In the genomic region with DNA sequence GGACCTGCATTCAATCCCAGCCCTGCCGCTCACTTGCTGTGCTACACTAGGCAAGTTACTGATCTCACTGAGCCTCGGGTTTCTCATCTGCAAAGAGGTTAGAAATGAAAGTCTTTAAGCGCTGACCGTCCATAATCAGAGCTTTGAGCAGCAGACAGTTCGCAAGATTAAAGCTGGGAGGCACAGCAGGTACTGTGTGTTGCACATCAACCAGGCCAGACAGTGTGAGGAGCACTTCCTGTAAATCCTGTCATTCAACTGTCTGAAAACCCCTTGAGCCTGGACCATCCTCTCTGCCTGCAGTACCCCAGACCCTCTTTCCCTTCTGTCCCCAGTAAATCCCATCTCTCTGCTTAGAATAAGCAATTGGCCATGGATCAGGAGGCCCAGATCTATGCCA, we compare ENCODE assay signal across 19 cellular contexts. TPM values are rescaled to one million over a fixed set of nuclear protein-coding genes. Genes with fewer than 3 reads are reported as not detected.
"Had no signal": no experiment of that assay in that cellular context is flagged by ENCODE, and none has a peak within 500 bp of the region (broad histone marks: within the 10 kb centered on the region; RNA-seq: fewer than 3 reads in every experiment).

No MANE protein-coding gene starts in this region.

- H3K4me3 ChIP-seq: breast epithelium had no signal

- H3K4me1 Mint-ChIP-seq: activated CD4-positive, alpha-beta T cell treated with anti-CD3 and anti-CD28 coated beads for 36 hours; activated naive CD4-positive, alpha-beta T cell treated with anti-CD3 and anti-CD28 coated beads, Interleukin-2, amount 50 U/mL, for 24 hours; central memory CD8-positive, alpha-beta T cell; T-helper 17 cell had no signal

- H3K4me1 ChIP-seq: breast epithelium had no signal

- DNase-seq: activated CD4-positive, alpha-beta T cell treated with anti-CD3 and anti-CD28 coated beads for 36 hours; activated CD4-positive, alpha-beta T cell treated with anti-CD3 and anti-CD28 coated beads, Interleukin-2, amount 50 U/mL, for 1 hour; activated CD8-positive, alpha-beta memory T cell treated with anti-CD3 and anti-CD28 coated beads, Interleukin-2, amount 50 U/mL, for 4 hours; activated CD8-positive, alpha-beta T cell treated with anti-CD3 and anti-CD28 coated beads for 36 hours; activated naive CD4-positive, alpha-beta T cell; activated T-cell treated with anti-CD3 and anti-CD28 coated beads, Interleukin-2, amount 50 U/mL, for 72 hours; MM.1S; NCI-H1105; NCI-H1436; NCI-H187; NCI-H2081; SIG-M5; T-helper 17 cell; T-helper 9 cell had no signal

- ATAC-seq: activated CD4-positive, alpha-beta T cell treated with anti-CD3 and anti-CD28 coated beads for 36 hours; activated CD8-positive, alpha-beta T cell treated with anti-CD3 and anti-CD28 coated beads for 36 hours; activated T-cell treated with anti-CD3 and anti-CD28 coated beads, Interleukin-2, amount 50 U/mL, for 72 hours; T-helper 17 cell had no signal

- H3K36me3 ChIP-seq: breast epithelium had no signal

- H3K27me3 Mint-ChIP-seq: activated CD4-positive, alpha-beta T cell treated with anti-CD3 and anti-CD28 coated beads for 36 hours; activated naive CD4-positive, alpha-beta T cell treated with anti-CD3 and anti-CD28 coated beads, Interleukin-2, amount 50 U/mL, for 24 hours had no signal

- H3K27ac Mint-ChIP-seq: activated CD4-positive, alpha-beta T cell treated with anti-CD3 and anti-CD28 coated beads for 36 hours; activated CD8-positive, alpha-beta T cell treated with anti-CD3 and anti-CD28 coated beads for 36 hours; activated naive CD4-positive, alpha-beta T cell treated with anti-CD3 and anti-CD28 coated beads, Interleukin-2, amount 50 U/mL, for 24 hours; activated T-cell treated with anti-CD3 and anti-CD28 coated beads, Interleukin-2, amount 50 U/mL, for 72 hours; activated T-helper 2 cell treated with anti-CD3 and anti-CD28 coated beads, Interferon-gamma antibody, Interleukin-2, Interleukin-4, amounts not matched to agents 10 μg/mL and 5 μg/mL and 100 μg/mL, durations not matched to agents 14 hours and 24 hours and 36 hours; T-helper 17 cell had no signal

- H3K27ac ChIP-seq: breast epithelium had no signal

- H3K27me3 ChIP-seq: breast epithelium had no signal

- H3K9me3 ChIP-seq: breast epithelium had no signal

- H3K36me3 Mint-ChIP-seq: activated naive CD4-positive, alpha-beta T cell treated with anti-CD3 and anti-CD28 coated beads, Interleukin-2, amount 50 U/mL, for 24 hours had no signal

- H3K4me3 Mint-ChIP-seq: activated CD4-positive, alpha-beta T cell treated with anti-CD3 and anti-CD28 coated beads for 36 hours; activated CD8-positive, alpha-beta T cell treated with anti-CD3 and anti-CD28 coated beads for 36 hours; activated naive CD4-positive, alpha-beta T cell treated with anti-CD3 and anti-CD28 coated beads, Interleukin-2, amount 50 U/mL, for 24 hours; activated T-cell treated with anti-CD3 and anti-CD28 coated beads, Interleukin-2, amount 50 U/mL, for 72 hours; central memory CD8-positive, alpha-beta T cell; T-helper 17 cell had no signal

- H3K9me3 Mint-ChIP-seq: activated CD8-positive, alpha-beta T cell treated with anti-CD3 and anti-CD28 coated beads for 36 hours; activated naive CD4-positive, alpha-beta T cell treated with anti-CD3 and anti-CD28 coated beads, Interleukin-2, amount 50 U/mL, for 24 hours; activated T-cell treated with anti-CD3 and anti-CD28 coated beads, Interleukin-2, amount 50 U/mL, for 72 hours; activated T-helper 2 cell treated with anti-CD3 and anti-CD28 coated beads, Interferon-gamma antibody, Interleukin-2, Interleukin-4, amounts not matched to agents 10 μg/mL and 5 μg/mL and 100 μg/mL, durations not matched to agents 14 hours and 24 hours and 36 hours; central memory CD8-positive, alpha-beta T cell had no signal

RNA-seq across cellular contexts. Expression of a gene that starts 57.8 kb away (rescaled TPM):
- total RNA-seq: breast epithelium had no signal
- polyA plus RNA-seq: aorta had no signal
